Comparison of ENCODE assay signal across 1 cellular context in the genomic region with DNA sequence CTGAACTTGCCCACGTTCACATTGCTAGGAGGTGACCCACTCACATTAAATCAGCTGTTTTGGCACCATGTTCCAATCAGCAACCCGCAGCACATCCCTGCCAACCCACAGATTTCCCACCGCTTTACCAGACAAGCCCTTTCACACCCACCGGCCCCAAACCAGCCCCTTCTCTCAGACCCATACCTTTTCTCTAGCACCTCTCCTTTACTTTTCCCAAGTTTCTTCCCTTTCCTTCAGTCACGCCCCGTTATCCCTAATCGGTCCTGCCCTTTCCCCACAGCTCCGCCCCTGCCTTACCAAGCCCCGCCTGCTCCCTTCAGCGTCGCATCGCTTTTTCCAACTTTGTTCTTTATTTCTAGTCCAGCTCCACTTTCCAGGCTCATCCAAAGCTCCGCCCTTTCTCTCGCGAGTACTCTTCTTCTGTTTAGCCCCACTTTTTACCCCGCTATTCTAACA.
TF ChIP-seq lines count a peak whose summit lies in the region.

No MANE protein-coding gene starts in this region.

TF ChIP-seq in endothelial cell of umbilical vein, 7 proteins besides CTCF, POLR2A, EP300 and RAD21:
- TF ChIP-seq EZH2 (IDR thresholded peaks at IDR 0.05; ENCODE audit: borderline replicate concordance, low read depth, low read length, severe bottlenecking) (no peak), MYC (IDR thresholded peaks at IDR 0.05; ENCODE audit: low read depth, low read length) (no peak), JUN (IDR thresholded peaks at IDR 0.05; ENCODE audit: borderline replicate concordance, insufficient read depth, insufficient read length, low read depth) (no peak), GATA2 (IDR thresholded peaks at IDR 0.05; ENCODE audit: insufficient read depth, insufficient read length, low read depth, low read length) (no peak), FOS (IDR thresholded peaks at IDR 0.05; ENCODE audit: borderline replicate concordance, insufficient read depth, low read length) (no peak), POLR2AphosphoS5 (IDR thresholded peaks at IDR 0.05; ENCODE audit: insufficient read depth, low read depth, low read length) (no peak)
- TF ChIP-seq, protein P1, sequence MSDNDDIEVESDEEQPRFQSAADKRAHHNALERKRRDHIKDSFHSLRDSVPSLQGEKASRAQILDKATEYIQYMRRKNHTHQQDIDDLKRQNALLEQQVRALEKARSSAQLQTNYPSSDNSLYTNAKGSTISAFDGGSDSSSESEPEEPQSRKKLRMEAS (IDR thresholded peaks at IDR 0.05; ENCODE audit: insufficient read depth, insufficient read length): no peak
